In genomic region chr11:16338397-16338796, GRCh38 we compare ENCODE assay signal across 17 cellular contexts. TPM values are rescaled to one million over a fixed set of nuclear protein-coding genes. Genes with fewer than 3 reads are reported as not detected.
DNase-seq lines count a peak whose midpoint lies in the region; ATAC-seq and TF ChIP-seq lines count a peak whose summit lies in the region.
"Had no signal": no experiment of that assay in that cellular context is flagged by ENCODE, and none has a peak within 500 bp of the region (broad histone marks: within the 10 kb centered on the region; RNA-seq: fewer than 3 reads in every experiment).

No MANE protein-coding gene starts in this region.

- TF ChIP-seq CTCF in AG04450 (IDR thresholded peaks at IDR 0.05; ENCODE audit: low read depth, low read length): no peak
- no peak for TF ChIP-seq CTCF in Loucy (conservative IDR thresholded peaks at IDR 0.05; ENCODE audit: low read length)
- TF ChIP-seq CTCF in endothelial cell (IDR thresholded peaks at IDR 0.05; ENCODE audit: unreplicated experiment): no peak
- TF ChIP-seq CTCF in omental fat pad (IDR thresholded peaks at IDR 0.05): no peak
- TF ChIP-seq CTCF in mucosa of descending colon (IDR thresholded peaks at IDR 0.05): no peak

- H3K27me3 Mint-ChIP-seq in endothelial cell (ENCODE audit: unreplicated experiment): no peaks in the 10 kb centered on the region
- no peaks in the 10 kb centered on the region for H3K27me3 Mint-ChIP-seq in naive thymus-derived CD8-positive, alpha-beta T cell

- H3K9me2 ChIP-seq in Loucy (replicated peaks; ENCODE audit: low read depth, low read length): no peaks in the 10 kb centered on the region

- H3K27me3 ChIP-seq in AG04450 (ENCODE audit: control insufficient read depth, insufficient read depth, low read length): no peaks in the 10 kb centered on the region
- no peaks in the 10 kb centered on the region for H3K27me3 ChIP-seq in Loucy (ENCODE audit: insufficient read depth, low read length, poor library complexity, severe bottlenecking)
- H3K27me3 ChIP-seq: MG63 had no signal

- H3K4me1 ChIP-seq in Loucy (ENCODE audit: insufficient read depth, low read length, poor library complexity, severe bottlenecking) (peaks cover 25% of the 10 kb centered on the region), mucosa of descending colon (ENCODE audit: low read depth) (peaks cover 9% of the 10 kb centered on the region)

- H3K36me3 ChIP-seq in Loucy (ENCODE audit: insufficient read depth, low read length) (no peaks in the 10 kb centered on the region), mucosa of descending colon (ENCODE audit: low read depth) (no peaks in the 10 kb centered on the region)
- H3K36me3 ChIP-seq: MG63 had no signal

- H3K9me3 ChIP-seq in AG04450 (ENCODE audit: control insufficient read depth, insufficient read depth, low read length): no peaks in the 10 kb centered on the region
- no peaks in the 10 kb centered on the region for H3K9me3 ChIP-seq in Loucy (ENCODE audit: insufficient read depth, low read depth, low read length)
- H3K9me3 ChIP-seq in mucosa of descending colon: no peaks in the 10 kb centered on the region
- H3K9me3 ChIP-seq: MG63 had no signal

- no peaks in the 10 kb centered on the region for H3K36me3 Mint-ChIP-seq in endothelial cell (ENCODE audit: low read depth, unreplicated experiment)
- no peaks in the 10 kb centered on the region for H3K36me3 Mint-ChIP-seq in naive thymus-derived CD8-positive, alpha-beta T cell

- no peaks in the 10 kb centered on the region for H3K9me3 Mint-ChIP-seq in endothelial cell (ENCODE audit: unreplicated experiment)
- peaks cover 0 to 22% (median 0%) of the 10 kb centered on the region in 9 donors for H3K9me3 Mint-ChIP-seq in naive thymus-derived CD8-positive, alpha-beta T cell

- peak; percentile 59 for DNase-seq in AG04450 (ENCODE audit: low read depth, low spot score)
- no peak for DNase-seq in endothelial cell (ENCODE audit: low spot score)
- no peak for DNase-seq in omental fat pad (ENCODE audit: low spot score)
- no peak for DNase-seq in naive thymus-derived CD8-positive, alpha-beta T cell
- DNase-seq in mucosa of descending colon: no peak
- no peak for DNase-seq in DMS153 treated with DMSO at 0.1 percent for 48 hours (lab: John Stamatoyannopoulos, UW; ENCODE audit: unreplicated experiment)
- DNase-seq: C1 segment of cervical spinal cord, COR-L47, DMS153, MG63, NCI-H1092 treated with DMSO at 0.1 percent for 48 hours, NCI-H2081 treated with DMSO at 0.1 percent for 48 hours, NCI-H524 had no signal

- CTCF ChIA-PET in AG04450 (lab: Charles Lee): no interaction called here

- peak overlapping the region; percentile 52 for H3K9ac ChIP-seq in Loucy (ENCODE audit: low read depth, low read length, poor library complexity, severe bottlenecking)

- no peaks in the 10 kb centered on the region for H3K79me2 ChIP-seq in Loucy (ENCODE audit: insufficient read depth, low read length)

- no peaks in the 10 kb centered on the region for H4K20me1 ChIP-seq in Loucy (ENCODE audit: insufficient read depth, low read length, poor library complexity, severe bottlenecking)

- peak overlapping the region; percentile 78 for H3K27ac Mint-ChIP-seq in endothelial cell (ENCODE audit: unreplicated experiment)
- H3K27ac Mint-ChIP-seq in naive thymus-derived CD8-positive, alpha-beta T cell: no peak overlapping the region

- no peaks in the 10 kb centered on the region for H3F3A ChIP-seq in Loucy (ENCODE audit: low read depth)

- H3K4me3 ChIP-seq in AG04450 (ENCODE audit: low read depth, low read length) (no peak overlapping the region), Loucy (ENCODE audit: low read length, poor library complexity, severe bottlenecking) (peak overlapping the region; percentile 59), mucosa of descending colon (no peak overlapping the region)
- H3K4me3 ChIP-seq: MG63 had no signal

- intact Hi-C loops in mucosa of descending colon (cut with DNase I, micrococcal nuclease): no loop called here

- peak overlapping the region; percentile 7; the same call in 1 of the 2 replicates for H2AFZ ChIP-seq in Loucy (ENCODE audit: low read length)

- no peak overlapping the region for H3K4me3 Mint-ChIP-seq in endothelial cell (ENCODE audit: unreplicated experiment)
- no peak overlapping the region for H3K4me3 Mint-ChIP-seq in naive thymus-derived CD8-positive, alpha-beta T cell

- ATAC-seq in omental fat pad (ENCODE audit: low FRiP score) (peak; percentile 41), HG03521 (IDR thresholded peaks at IDR 0.05; ENCODE audit: unreplicated experiment) (no peak), mucosa of descending colon (no peak)
- ATAC-seq in naive thymus-derived CD8-positive, alpha-beta T cell: no peak
- ATAC-seq: HCT116, Panc1 had no signal

- peaks cover 22% of the 10 kb centered on the region for H3K4me1 Mint-ChIP-seq in endothelial cell (ENCODE audit: unreplicated experiment)
- no peaks in the 10 kb centered on the region for H3K4me1 Mint-ChIP-seq in naive thymus-derived CD8-positive, alpha-beta T cell

- H3K27ac ChIP-seq in AG04450 (ENCODE audit: low read depth, low read length): no peak overlapping the region

- POLR2A ChIA-PET in AG04450 (lab: Yijun Ruan, JAX): no interaction called here
- POLR2A ChIA-PET in naive thymus-derived CD8-positive, alpha-beta T cell (lab: Charles Lee): no interaction called here

- peak overlapping the region; percentile 73 for H3K4me2 ChIP-seq in Loucy (ENCODE audit: low read depth, low read length, poor library complexity, severe bottlenecking)

RNA-seq across cellular contexts. Expression of gene SOX6, which starts 17.9 kb away (rescaled TPM):
- polyA plus RNA-seq in AG04450 (2011; rRNA removed): 6.0 and 6.3 TPM in 2 replicates
- polyA minus RNA-seq in AG04450 (2011; rRNA and poly(A)+ RNA removed): 21.4 and 32.3 TPM in 2 replicates
- total RNA-seq in endothelial cell (ENCODE audit: unreplicated experiment) (21.0 TPM), omental fat pad (10 to 100 TPM in 1 of 4 donors, 1 to 10 TPM in 3; 2.0 to 41.0 (median 8.9) TPM), mucosa of descending colon (1 to 10 TPM; 5.8 to 6.5 (median 6.0) TPM)
- total RNA-seq in naive thymus-derived CD8-positive, alpha-beta T cell: not detected
- under 1 TPM in 1 of 3 donors, not detected in 2; 0.26 TPM for polyA plus RNA-seq in naive thymus-derived CD8-positive, alpha-beta T cell
